ENCODE assay signal across 10 cellular contexts in the genomic region with DNA sequence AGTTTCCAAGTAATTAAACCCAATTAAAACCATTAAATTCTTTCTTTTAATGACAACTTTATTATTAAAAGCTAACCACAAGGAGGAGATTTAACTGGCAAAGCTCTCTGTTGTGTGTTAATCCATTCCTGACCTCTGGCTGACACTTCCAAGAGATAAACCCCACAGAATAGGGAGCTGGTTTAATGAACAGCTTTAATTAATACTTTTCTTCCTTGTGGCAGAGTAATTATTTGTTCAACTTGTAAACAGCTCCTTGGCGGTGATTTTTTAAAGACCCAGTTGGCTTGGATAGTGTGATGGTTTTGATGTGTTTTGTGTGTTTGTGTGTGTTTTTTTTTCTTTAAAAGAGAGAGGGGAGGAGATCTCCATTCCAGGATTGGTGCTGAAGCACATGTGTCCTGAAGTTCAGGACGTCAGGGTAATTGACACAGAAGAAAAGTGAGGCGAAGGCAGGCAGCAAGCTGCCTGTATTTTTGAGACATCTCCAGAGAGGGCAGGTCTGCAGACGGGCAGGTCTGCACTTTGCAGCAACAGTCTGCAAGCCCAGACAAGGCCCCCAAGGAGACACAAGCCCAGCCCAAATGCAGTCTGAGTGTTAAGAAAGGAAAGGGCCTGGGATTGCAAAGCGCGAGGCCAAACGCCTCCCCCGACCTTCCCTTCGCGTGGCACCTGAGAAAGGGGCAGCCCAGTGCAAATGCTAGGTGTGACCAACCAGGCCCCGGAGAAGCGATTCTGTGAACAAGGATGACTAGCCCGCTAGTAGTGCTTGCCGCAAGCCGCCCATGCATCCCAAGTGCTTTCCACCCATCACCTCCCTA.
DNase-seq lines count a peak whose midpoint lies in the region; ATAC-seq and TF ChIP-seq lines count a peak whose summit lies in the region.
"Had no signal": no experiment of that assay in that cellular context is flagged by ENCODE, and none has a peak within 500 bp of the region (broad histone marks: within the 10 kb centered on the region; RNA-seq: fewer than 3 reads in every experiment).

No MANE protein-coding gene starts in this region.

- DNase-seq in kidney glomerular epithelial cell (lab: John Stamatoyannopoulos, UW) (peak; percentile 40), tibial nerve (ENCODE audit: low spot score in 2 of 2) (peak in 1 of 2 donors; percentile 49), SIG-M5 treated with dmso at 0.1 percent for 504 hours (lab: John Stamatoyannopoulos, UW; ENCODE audit: unreplicated experiment) (no peak), COLO668 (lab: John Stamatoyannopoulos, UW; ENCODE audit: unreplicated experiment) (no peak)
- DNase-seq in CD4-positive, alpha-beta T cell = no peak
- DNase-seq: kidney, NCI-H1048 had no signal

- H3K27me3 ChIP-seq in tibial nerve = no peaks in the 10 kb centered on the region
- H3K27me3 ChIP-seq in CD4-positive, alpha-beta T cell (ENCODE audit: control insufficient read depth, insufficient read depth, low read length) = peaks cover 8% of the 10 kb centered on the region

- 46 to 52% methylated on average over 15 of the region's 15 CpGs for WGBS in tibial nerve, 2 donors

- H3K9me3 Mint-ChIP-seq in brain = peaks cover 0 to 3% (median 0%) of the 10 kb centered on the region in 5 experiments
- H3K9me3 Mint-ChIP-seq in CD4-positive, alpha-beta T cell = no peaks in the 10 kb centered on the region

- POLR2A ChIA-PET in CD4-positive, alpha-beta T cell (lab: Charles Lee) = no interaction called here

- no peak for TF ChIP-seq POLR2A in tibial nerve (IDR thresholded peaks at IDR 0.05)

- H3K36me3 Mint-ChIP-seq in brain = peaks cover 3% of the 10 kb centered on the region
- H3K36me3 Mint-ChIP-seq in CD4-positive, alpha-beta T cell (ENCODE audit: low read depth) = no peaks in the 10 kb centered on the region

- peak overlapping the region; percentile 14 to 43 (median 21) for H3K4me3 Mint-ChIP-seq in brain
- no peak overlapping the region for H3K4me3 Mint-ChIP-seq in CD4-positive, alpha-beta T cell

- peak overlapping the region; percentile 70 to 96 (median 89) for H3K27ac ChIP-seq in tibial nerve
- H3K27ac ChIP-seq in CD4-positive, alpha-beta T cell (ENCODE audit: low read depth, low read length) = no peak overlapping the region

- TF ChIP-seq CTCF in LNCAP (IDR thresholded peaks at IDR 0.05) = peak; percentile 16; the same call in 1 of the 2 replicates
- no peak for TF ChIP-seq CTCF in brain (conservative IDR thresholded peaks at IDR 0.05)
- peak in 2 of 5 experiments; percentile 8 to 27 for TF ChIP-seq CTCF in tibial nerve (IDR thresholded peaks at IDR 0.05)
- no peak for TF ChIP-seq CTCF in CD4-positive, alpha-beta T cell (IDR thresholded peaks at IDR 0.05)

- H3K36me3 ChIP-seq in tibial nerve = no peaks in the 10 kb centered on the region

- no peaks in the 10 kb centered on the region for H3K9me3 ChIP-seq in tibial nerve
- H3K9me3 ChIP-seq in CD4-positive, alpha-beta T cell (ENCODE audit: control insufficient read depth, low read length) = no peaks in the 10 kb centered on the region

- peaks cover 4 to 63% (median 34%) of the 10 kb centered on the region in 4 donors for H3K4me1 ChIP-seq in tibial nerve

- intact Hi-C loops in CD4-positive, alpha-beta T cell (cut with DNase I, micrococcal nuclease) = no loop called here

- H3K4me3 ChIP-seq in tibial nerve = no peak overlapping the region

- peak overlapping the region in 3 of 5 experiments; percentile 51 to 93 (median 90) for H3K27ac Mint-ChIP-seq in brain
- H3K27ac Mint-ChIP-seq in CD4-positive, alpha-beta T cell = no peak overlapping the region

- peaks cover 44% of the 10 kb centered on the region for H3K4me1 Mint-ChIP-seq in brain
- no peaks in the 10 kb centered on the region for H3K4me1 Mint-ChIP-seq in CD4-positive, alpha-beta T cell (ENCODE audit: low read depth)

- no peak for ATAC-seq in CD4-positive, alpha-beta T cell (ENCODE audit: poor library complexity)
- ATAC-seq in GM21390 (IDR thresholded peaks at IDR 0.05; ENCODE audit: unreplicated experiment) = no peak

- TF ChIP-seq EP300 in tibial nerve (IDR thresholded peaks at IDR 0.05) = no peak

- CTCF ChIA-PET in CD4-positive, alpha-beta T cell (lab: Charles Lee) = interaction anchor here (0.7 kb wide), 1 partner anchor 11 kb away, joined by 3 read pairs; no protein-coding TSS in a partner anchor

- H3K27me3 Mint-ChIP-seq in brain = peaks cover 11% of the 10 kb centered on the region
- H3K27me3 Mint-ChIP-seq in CD4-positive, alpha-beta T cell = peaks cover 44% of the 10 kb centered on the region
